Comparison of ENCODE assay signal across 7 cellular contexts in genomic region chr1:64676386-64676785, GRCh38.
"Had no signal": no experiment of that assay in that cellular context is flagged by ENCODE, and none has a peak within 500 bp of the region (broad histone marks: within the 10 kb centered on the region; RNA-seq: fewer than 3 reads in every experiment).

No MANE protein-coding gene starts in this region.

- H3K4me3 ChIP-seq: GM23248, GM23338, HAP-1 had no signal

- H3K4me2 ChIP-seq: GM23338 had no signal

- H3K9ac ChIP-seq: GM23248 had no signal

- H2AFZ ChIP-seq: GM23248, GM23338 had no signal

- H3K27ac ChIP-seq: GM23248 had no signal

- FAIRE-seq: H54 had no signal

- DNase-seq: GOT3, H9, HFFc6 had no signal

- H3K9me3 ChIP-seq: HAP-1 had no signal

- H3K4me1 ChIP-seq: HAP-1 had no signal
